1 cellular context compared by ENCODE assay signal in the genomic region with DNA sequence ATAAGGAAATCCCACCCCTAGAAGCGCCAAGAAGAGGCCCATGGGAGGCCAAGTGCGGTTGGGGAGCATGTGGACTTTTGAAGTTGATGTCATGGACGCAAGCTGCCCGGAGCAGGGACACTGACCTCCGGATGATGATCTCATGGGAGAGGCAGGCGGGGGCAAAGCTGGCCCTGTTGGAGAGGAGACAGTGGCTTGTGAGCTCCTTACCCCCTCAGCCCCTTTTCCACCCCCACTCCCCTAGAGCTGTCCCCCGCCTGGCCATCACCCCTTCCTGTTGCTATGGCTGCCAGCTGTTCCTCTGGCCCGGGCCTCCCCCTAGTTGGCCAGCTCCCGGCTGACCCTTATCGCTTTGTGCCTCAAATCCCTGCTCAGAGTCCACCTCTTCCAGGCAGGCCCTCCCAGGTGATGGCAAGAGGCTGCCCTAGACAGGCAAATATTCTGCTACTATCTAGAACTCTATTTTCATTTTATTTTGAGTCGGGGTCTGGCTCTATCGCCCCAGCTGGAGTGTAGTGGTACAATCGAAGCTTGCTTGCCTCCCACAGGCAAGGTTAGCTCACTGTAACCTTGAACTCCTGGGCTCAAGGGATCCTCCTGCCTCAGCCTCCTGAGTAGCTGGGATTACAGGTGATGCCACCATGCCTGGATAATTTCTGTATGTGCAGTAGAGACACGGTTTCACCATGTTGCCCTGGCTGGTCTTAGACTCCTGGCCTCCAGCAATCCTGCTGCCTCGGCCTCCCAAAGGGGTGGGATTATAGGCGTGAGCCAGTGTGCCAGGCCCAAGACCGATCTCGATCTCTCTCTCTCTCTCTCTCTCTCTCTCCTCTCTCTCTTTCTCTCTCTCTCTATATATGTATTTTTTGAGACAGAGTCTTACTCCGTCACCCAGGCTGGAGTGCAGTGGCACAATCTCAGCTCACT.
TF ChIP-seq lines count a peak whose summit lies in the region.

No MANE protein-coding gene starts in this region.

TF ChIP-seq in HepG2, 621 proteins besides CTCF, POLR2A, EP300 and RAD21 (continued from another document and continues in another):
- TF ChIP-seq RORA (CRISPR knock-in tag; IDR thresholded peaks at IDR 0.05) = no peak
- no peak for TF ChIP-seq ZNF234 (CRISPR knock-in tag; conservative IDR thresholded peaks at IDR 0.05)
- TF ChIP-seq, protein P1, sequence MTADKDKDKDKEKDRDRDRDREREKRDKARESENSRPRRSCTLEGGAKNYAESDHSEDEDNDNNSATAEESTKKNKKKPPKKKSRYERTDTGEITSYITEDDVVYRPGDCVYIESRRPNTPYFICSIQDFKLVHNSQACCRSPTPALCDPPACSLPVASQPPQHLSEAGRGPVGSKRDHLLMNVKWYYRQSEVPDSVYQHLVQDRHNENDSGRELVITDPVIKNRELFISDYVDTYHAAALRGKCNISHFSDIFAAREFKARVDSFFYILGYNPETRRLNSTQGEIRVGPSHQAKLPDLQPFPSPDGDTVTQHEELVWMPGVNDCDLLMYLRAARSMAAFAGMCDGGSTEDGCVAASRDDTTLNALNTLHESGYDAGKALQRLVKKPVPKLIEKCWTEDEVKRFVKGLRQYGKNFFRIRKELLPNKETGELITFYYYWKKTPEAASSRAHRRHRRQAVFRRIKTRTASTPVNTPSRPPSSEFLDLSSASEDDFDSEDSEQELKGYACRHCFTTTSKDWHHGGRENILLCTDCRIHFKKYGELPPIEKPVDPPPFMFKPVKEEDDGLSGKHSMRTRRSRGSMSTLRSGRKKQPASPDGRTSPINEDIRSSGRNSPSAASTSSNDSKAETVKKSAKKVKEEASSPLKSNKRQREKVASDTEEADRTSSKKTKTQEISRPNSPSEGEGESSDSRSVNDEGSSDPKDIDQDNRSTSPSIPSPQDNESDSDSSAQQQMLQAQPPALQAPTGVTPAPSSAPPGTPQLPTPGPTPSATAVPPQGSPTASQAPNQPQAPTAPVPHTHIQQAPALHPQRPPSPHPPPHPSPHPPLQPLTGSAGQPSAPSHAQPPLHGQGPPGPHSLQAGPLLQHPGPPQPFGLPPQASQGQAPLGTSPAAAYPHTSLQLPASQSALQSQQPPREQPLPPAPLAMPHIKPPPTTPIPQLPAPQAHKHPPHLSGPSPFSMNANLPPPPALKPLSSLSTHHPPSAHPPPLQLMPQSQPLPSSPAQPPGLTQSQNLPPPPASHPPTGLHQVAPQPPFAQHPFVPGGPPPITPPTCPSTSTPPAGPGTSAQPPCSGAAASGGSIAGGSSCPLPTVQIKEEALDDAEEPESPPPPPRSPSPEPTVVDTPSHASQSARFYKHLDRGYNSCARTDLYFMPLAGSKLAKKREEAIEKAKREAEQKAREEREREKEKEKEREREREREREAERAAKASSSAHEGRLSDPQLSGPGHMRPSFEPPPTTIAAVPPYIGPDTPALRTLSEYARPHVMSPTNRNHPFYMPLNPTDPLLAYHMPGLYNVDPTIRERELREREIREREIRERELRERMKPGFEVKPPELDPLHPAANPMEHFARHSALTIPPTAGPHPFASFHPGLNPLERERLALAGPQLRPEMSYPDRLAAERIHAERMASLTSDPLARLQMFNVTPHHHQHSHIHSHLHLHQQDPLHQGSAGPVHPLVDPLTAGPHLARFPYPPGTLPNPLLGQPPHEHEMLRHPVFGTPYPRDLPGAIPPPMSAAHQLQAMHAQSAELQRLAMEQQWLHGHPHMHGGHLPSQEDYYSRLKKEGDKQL (CRISPR knock-in tag; IDR thresholded peaks at IDR 0.05; ENCODE audit: low read depth) = no peak
- peak; percentile 25; the same call in 1 of the 2 replicates for TF ChIP-seq NFKB2 (CRISPR knock-in tag; IDR thresholded peaks at IDR 0.05; ENCODE audit: borderline replicate concordance)
- TF ChIP-seq, protein P2, sequence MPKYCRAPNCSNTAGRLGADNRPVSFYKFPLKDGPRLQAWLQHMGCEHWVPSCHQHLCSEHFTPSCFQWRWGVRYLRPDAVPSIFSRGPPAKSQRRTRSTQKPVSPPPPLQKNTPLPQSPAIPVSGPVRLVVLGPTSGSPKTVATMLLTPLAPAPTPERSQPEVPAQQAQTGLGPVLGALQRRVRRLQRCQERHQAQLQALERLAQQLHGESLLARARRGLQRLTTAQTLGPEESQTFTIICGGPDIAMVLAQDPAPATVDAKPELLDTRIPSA (CRISPR knock-in tag; IDR thresholded peaks at IDR 0.05; ENCODE audit: borderline replicate concordance) = no peak
- TF ChIP-seq MED1 (CRISPR knock-in tag; IDR thresholded peaks at IDR 0.05) = 0 out of 2 replicates have a peak, but pooled peaks have one; percentile 4
- no peak for TF ChIP-seq GZF1 (CRISPR knock-in tag; IDR thresholded peaks at IDR 0.05)
- no peak for TF ChIP-seq NFYB (CRISPR knock-in tag; IDR thresholded peaks at IDR 0.05)
- peak; percentile 58 for TF ChIP-seq ZMYM3 (CRISPR knock-in tag; IDR thresholded peaks at IDR 0.05)
- TF ChIP-seq, protein P3, sequence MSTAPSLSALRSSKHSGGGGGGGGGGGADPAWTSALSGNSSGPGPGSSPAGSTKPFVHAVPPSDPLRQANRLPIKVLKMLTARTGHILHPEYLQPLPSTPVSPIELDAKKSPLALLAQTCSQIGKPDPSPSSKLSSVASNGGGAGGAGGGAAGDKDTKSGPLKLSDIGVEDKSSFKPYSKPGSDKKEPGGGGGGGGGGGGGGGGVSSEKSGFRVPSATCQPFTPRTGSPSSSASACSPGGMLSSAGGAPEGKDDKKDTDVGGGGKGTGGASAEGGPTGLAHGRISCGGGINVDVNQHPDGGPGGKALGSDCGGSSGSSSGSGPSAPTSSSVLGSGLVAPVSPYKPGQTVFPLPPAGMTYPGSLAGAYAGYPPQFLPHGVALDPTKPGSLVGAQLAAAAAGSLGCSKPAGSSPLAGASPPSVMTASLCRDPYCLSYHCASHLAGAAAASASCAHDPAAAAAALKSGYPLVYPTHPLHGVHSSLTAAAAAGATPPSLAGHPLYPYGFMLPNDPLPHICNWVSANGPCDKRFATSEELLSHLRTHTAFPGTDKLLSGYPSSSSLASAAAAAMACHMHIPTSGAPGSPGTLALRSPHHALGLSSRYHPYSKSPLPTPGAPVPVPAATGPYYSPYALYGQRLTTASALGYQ (CRISPR knock-in tag; IDR thresholded peaks at IDR 0.05) = 0 out of 2 replicates have a peak, but pooled peaks have one; percentile 24
- TF ChIP-seq ZNF562 (CRISPR knock-in tag; IDR thresholded peaks at IDR 0.05; ENCODE audit: borderline replicate concordance) = no peak
- no peak for TF ChIP-seq ZNF660 (CRISPR knock-in tag; IDR thresholded peaks at IDR 0.05; ENCODE audit: borderline replicate concordance, low read depth)
- TF ChIP-seq, protein P4, sequence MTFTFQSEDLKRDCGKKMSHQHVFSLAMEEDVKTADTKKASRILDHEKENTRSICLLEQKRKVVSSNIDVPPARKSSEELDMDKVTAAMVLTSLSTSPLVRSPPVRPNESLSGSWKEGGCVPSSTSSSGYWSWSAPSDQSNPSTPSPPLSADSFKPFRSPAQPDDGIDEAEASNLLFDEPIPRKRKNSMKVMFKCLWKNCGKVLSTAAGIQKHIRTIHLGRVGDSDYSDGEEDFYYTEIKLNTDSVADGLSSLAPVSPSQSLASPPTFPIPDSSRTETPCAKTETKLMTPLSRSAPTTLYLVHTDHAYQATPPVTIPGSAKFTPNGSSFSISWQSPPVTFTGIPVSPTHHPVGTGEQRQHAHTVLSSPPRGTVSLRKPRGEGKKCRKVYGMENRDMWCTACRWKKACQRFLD (CRISPR knock-in tag; IDR thresholded peaks at IDR 0.05; ENCODE audit: borderline replicate concordance) = no peak
- no peak for TF ChIP-seq SP140L (CRISPR knock-in tag; IDR thresholded peaks at IDR 0.05; ENCODE audit: borderline replicate concordance)
- TF ChIP-seq, protein P5, sequence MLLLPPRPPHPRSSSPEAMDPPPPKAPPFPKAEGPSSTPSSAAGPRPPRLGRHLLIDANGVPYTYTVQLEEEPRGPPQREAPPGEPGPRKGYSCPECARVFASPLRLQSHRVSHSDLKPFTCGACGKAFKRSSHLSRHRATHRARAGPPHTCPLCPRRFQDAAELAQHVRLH (CRISPR knock-in tag; IDR thresholded peaks at IDR 0.05; ENCODE audit: borderline replicate concordance, low read depth) = no peak
- TF ChIP-seq SRSF1 (optimal IDR thresholded peaks at IDR 0.05; ENCODE audit: low read depth, low read length) = peak; percentile 34
- TF ChIP-seq HMG20B (CRISPR knock-in tag; conservative IDR thresholded peaks at IDR 0.05) = no peak
- TF ChIP-seq, protein P6, sequence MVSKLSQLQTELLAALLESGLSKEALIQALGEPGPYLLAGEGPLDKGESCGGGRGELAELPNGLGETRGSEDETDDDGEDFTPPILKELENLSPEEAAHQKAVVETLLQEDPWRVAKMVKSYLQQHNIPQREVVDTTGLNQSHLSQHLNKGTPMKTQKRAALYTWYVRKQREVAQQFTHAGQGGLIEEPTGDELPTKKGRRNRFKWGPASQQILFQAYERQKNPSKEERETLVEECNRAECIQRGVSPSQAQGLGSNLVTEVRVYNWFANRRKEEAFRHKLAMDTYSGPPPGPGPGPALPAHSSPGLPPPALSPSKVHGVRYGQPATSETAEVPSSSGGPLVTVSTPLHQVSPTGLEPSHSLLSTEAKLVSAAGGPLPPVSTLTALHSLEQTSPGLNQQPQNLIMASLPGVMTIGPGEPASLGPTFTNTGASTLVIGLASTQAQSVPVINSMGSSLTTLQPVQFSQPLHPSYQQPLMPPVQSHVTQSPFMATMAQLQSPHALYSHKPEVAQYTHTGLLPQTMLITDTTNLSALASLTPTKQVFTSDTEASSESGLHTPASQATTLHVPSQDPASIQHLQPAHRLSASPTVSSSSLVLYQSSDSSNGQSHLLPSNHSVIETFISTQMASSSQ (IDR thresholded peaks at IDR 0.05; ENCODE audit: low read depth) = no peak
- TF ChIP-seq, protein P6 (CRISPR knock-in tag; IDR thresholded peaks at IDR 0.05; ENCODE audit: borderline replicate concordance) = no peak
- TF ChIP-seq FOXK2 (IDR thresholded peaks at IDR 0.05) = no peak
- TF ChIP-seq POLR2AphosphoS2 (IDR thresholded peaks at IDR 0.05; ENCODE audit: low read depth, low read length) = no peak
- no peak for TF ChIP-seq ZNF34 (CRISPR knock-in tag; IDR thresholded peaks at IDR 0.05; ENCODE audit: borderline replicate concordance)
- TF ChIP-seq, protein P7, sequence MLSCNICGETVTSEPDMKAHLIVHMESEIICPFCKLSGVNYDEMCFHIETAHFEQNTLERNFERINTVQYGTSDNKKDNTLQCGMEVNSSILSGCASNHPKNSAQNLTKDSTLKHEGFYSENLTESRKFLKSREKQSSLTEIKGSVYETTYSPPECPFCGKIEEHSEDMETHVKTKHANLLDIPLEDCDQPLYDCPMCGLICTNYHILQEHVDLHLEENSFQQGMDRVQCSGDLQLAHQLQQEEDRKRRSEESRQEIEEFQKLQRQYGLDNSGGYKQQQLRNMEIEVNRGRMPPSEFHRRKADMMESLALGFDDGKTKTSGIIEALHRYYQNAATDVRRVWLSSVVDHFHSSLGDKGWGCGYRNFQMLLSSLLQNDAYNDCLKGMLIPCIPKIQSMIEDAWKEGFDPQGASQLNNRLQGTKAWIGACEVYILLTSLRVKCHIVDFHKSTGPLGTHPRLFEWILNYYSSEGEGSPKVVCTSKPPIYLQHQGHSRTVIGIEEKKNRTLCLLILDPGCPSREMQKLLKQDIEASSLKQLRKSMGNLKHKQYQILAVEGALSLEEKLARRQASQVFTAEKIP (CRISPR knock-in tag; IDR thresholded peaks at IDR 0.05; ENCODE audit: borderline replicate concordance) = no peak
- no peak for TF ChIP-seq ELF3 (CRISPR knock-in tag; IDR thresholded peaks at IDR 0.05)
- no peak for TF ChIP-seq ZNF547 (CRISPR knock-in tag; IDR thresholded peaks at IDR 0.05)
- TF ChIP-seq, protein P8, sequence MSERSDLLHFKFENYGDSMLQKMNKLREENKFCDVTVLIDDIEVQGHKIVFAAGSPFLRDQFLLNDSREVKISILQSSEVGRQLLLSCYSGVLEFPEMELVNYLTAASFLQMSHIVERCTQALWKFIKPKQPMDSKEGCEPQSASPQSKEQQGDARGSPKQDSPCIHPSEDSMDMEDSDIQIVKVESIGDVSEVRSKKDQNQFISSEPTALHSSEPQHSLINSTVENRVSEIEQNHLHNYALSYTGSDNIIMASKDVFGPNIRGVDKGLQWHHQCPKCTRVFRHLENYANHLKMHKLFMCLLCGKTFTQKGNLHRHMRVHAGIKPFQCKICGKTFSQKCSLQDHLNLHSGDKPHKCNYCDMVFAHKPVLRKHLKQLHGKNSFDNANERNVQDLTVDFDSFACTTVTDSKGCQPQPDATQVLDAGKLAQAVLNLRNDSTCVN (CRISPR knock-in tag; IDR thresholded peaks at IDR 0.05; ENCODE audit: borderline replicate concordance) = no peak
- TF ChIP-seq SALL2 (CRISPR knock-in tag; IDR thresholded peaks at IDR 0.05) = peak; percentile 76; the same call in 1 of the 2 replicates
- no peak for TF ChIP-seq TEAD3 (CRISPR knock-in tag; optimal IDR thresholded peaks at IDR 0.05; ENCODE audit: borderline replicate concordance)
- no peak for TF ChIP-seq ZNF761 (CRISPR knock-in tag; conservative IDR thresholded peaks at IDR 0.05)
- TF ChIP-seq, protein P9, sequence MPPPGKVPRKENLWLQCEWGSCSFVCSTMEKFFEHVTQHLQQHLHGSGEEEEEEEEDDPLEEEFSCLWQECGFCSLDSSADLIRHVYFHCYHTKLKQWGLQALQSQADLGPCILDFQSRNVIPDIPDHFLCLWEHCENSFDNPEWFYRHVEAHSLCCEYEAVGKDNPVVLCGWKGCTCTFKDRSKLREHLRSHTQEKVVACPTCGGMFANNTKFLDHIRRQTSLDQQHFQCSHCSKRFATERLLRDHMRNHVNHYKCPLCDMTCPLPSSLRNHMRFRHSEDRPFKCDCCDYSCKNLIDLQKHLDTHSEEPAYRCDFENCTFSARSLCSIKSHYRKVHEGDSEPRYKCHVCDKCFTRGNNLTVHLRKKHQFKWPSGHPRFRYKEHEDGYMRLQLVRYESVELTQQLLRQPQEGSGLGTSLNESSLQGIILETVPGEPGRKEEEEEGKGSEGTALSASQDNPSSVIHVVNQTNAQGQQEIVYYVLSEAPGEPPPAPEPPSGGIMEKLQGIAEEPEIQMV (CRISPR knock-in tag; IDR thresholded peaks at IDR 0.05; ENCODE audit: low read depth) = no peak
- TF ChIP-seq ZSCAN25 (CRISPR knock-in tag; IDR thresholded peaks at IDR 0.05) = no peak
- TF ChIP-seq U2AF1 (optimal IDR thresholded peaks at IDR 0.05; ENCODE audit: low read depth, low read length) = no peak
- TF ChIP-seq ZNF382 (CRISPR knock-in tag; IDR thresholded peaks at IDR 0.05; ENCODE audit: borderline replicate concordance) = no peak
- no peak for TF ChIP-seq KAT7 (CRISPR knock-in tag; IDR thresholded peaks at IDR 0.05; ENCODE audit: borderline replicate concordance)
- TF ChIP-seq POLR2G (IDR thresholded peaks at IDR 0.05; ENCODE audit: low read depth, low read length) = peak; percentile 45
- TF ChIP-seq EED (CRISPR knock-in tag; IDR thresholded peaks at IDR 0.05) = no peak
- no peak for TF ChIP-seq MED8 (CRISPR knock-in tag; IDR thresholded peaks at IDR 0.05; ENCODE audit: insufficient replicate concordance)
